In the genomic region with DNA sequence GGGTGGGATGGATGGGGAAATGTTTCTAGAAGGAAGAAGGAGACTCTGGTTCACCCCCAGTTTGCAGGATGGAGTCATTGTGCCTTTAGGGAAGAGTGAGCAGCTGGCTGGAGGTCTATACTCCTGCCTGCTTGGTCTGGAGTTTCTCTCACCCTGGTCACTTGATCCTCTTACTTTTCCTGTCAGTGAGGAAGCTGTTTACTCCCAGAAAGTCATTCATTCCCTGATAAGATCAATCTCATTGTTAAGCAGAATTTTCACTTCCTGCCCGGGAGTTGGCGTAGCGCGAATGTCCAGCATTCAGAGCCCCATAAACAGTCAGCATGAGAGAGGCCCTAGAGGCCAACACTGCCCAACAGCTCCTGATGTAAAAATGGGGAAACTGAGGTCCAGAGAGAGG, we compare ENCODE assay signal across 1 cellular context.
TF ChIP-seq lines count a peak whose summit lies in the region.

No MANE protein-coding gene starts in this region.

TF ChIP-seq in IMR-90, 13 proteins besides CTCF, POLR2A, EP300 and RAD21:
- TF ChIP-seq RCOR1 (IDR thresholded peaks at IDR 0.05; ENCODE audit: insufficient replicate concordance, low read length) (no peak), MAFK (IDR thresholded peaks at IDR 0.05; ENCODE audit: low read depth, low read length) (no peak), RFX5 (IDR thresholded peaks at IDR 0.05; ENCODE audit: low read depth, low read length) (no peak)
